21 cellular contexts compared by ENCODE assay signal in the genomic region with DNA sequence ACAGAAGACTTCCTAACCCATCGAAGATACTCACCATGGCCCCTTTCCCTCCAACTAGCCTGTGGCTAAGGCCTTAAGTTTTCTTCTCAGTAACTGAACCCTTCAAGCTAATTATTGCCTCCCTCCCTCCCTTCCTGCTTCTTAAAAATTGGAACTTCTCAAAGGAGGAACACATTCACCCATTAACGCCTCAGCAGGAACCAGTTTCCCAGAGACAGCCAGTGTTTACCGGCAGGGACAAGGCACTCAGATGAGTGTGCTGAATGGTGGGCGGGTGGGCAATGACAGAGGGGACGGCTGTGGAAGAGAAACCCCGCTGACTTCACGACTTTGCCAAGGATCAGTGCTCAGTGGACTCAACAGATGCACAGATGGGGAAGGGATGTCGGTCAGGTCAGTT.
"Had no signal": no experiment of that assay in that cellular context is flagged by ENCODE, and none has a peak within 500 bp of the region (broad histone marks: within the 10 kb centered on the region; RNA-seq: fewer than 3 reads in every experiment).

No MANE protein-coding gene starts in this region.

- H3K9me3 Mint-ChIP-seq: immature natural killer cell, naive B cell, nephron had no signal

- H3K4me1 ChIP-seq: colonic mucosa, left ventricle myocardium inferior, upper lobe of left lung, uterus had no signal

- H3K27me3 ChIP-seq: colonic mucosa, foreskin keratinocyte, neutrophil, ovary, suprapubic skin, tibial artery, upper lobe of left lung, uterus had no signal

- H3K4me1 Mint-ChIP-seq: naive B cell, nephron had no signal

- H3K4me2 ChIP-seq: smooth muscle cell had no signal

- H3K27ac ChIP-seq: colonic mucosa, foreskin keratinocyte, left ventricle myocardium inferior, neutrophil, ovary, suprapubic skin, tibial artery, upper lobe of left lung, uterus had no signal

- ATAC-seq: foreskin keratinocyte; right cardiac atrium; stimulated activated naive CD8-positive, alpha-beta T cell treated with anti-CD3 and anti-CD28 coated beads, Interleukin-15, Interleukin-2, amounts not matched to agents 100 U/mL and 50 U/mL, for 24 hours had no signal

- H3K27ac Mint-ChIP-seq: immature natural killer cell, naive B cell, nephron, progenitor cell of endocrine pancreas had no signal

- H3K4me3 ChIP-seq: colonic mucosa, left ventricle myocardium inferior, lung, ovary, smooth muscle cell, suprapubic skin, tibial artery, upper lobe of left lung, uterus had no signal

- H3K9me3 ChIP-seq: colonic mucosa, left ventricle myocardium inferior, neutrophil, ovary, suprapubic skin, tibial artery, upper lobe of left lung, uterus had no signal

- H3K4me3 Mint-ChIP-seq: immature natural killer cell, naive B cell, nephron had no signal

- H3K27me3 Mint-ChIP-seq: naive B cell, progenitor cell of endocrine pancreas had no signal

- DNase-seq: colonic mucosa; dermis blood vessel endothelial cell; erythroblast; foreskin keratinocyte; immature natural killer cell; left ventricle myocardium inferior; mesenchymal stem cell; naive B cell; ovary; right cardiac atrium; stimulated activated CD4-positive, alpha-beta T cell treated with anti-CD3 and anti-CD28 coated beads, Interleukin-2, amount 100 ng/mL, for 48 hours; stimulated activated naive CD8-positive, alpha-beta T cell treated with anti-CD3 and anti-CD28 coated beads, Interleukin-15, Interleukin-2, amounts not matched to agents 100 U/mL and 50 U/mL, for 24 hours; tibial artery; upper lobe of left lung; uterus had no signal

- H3K36me3 ChIP-seq: ovary, uterus had no signal
